Comparison of ENCODE assay signal across 19 cellular contexts in the genomic region with DNA sequence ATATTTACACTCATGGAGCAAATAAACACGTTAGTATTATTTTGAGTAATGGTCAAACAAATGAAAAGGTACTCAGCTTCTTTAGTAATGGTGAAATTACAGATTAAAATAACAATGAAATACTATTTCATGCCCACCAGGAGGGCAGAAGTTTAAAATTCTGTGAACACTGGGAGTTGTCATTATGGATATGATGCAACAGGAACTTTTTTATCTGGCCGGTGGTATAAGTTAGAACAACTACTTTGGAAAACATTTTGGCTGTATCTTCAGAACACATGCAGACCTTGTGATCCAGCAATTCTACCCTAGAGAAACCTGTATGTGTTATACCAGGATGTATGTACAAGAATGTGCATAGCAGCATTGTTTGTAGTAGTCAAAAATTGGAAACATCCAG. TPM values are rescaled to one million over a fixed set of nuclear protein-coding genes. Genes with fewer than 3 reads are reported as not detected.
DNase-seq lines count a peak whose midpoint lies in the region; ATAC-seq and TF ChIP-seq lines count a peak whose summit lies in the region.
"Had no signal": no experiment of that assay in that cellular context is flagged by ENCODE, and none has a peak within 500 bp of the region (broad histone marks: within the 10 kb centered on the region; RNA-seq: fewer than 3 reads in every experiment).

No MANE protein-coding gene starts in this region.

- H3K4me3 Mint-ChIP-seq in activated T-cell treated with anti-CD3 and anti-CD28 coated beads, Interleukin-2, amount 50 U/mL, for 72 hours: no peak overlapping the region
- H3K4me3 Mint-ChIP-seq in activated T-cell treated with anti-CD3 and anti-CD28 coated beads, Interleukin-2, amount 50 U/mL, for 24 hours: no peak overlapping the region
- H3K4me3 Mint-ChIP-seq in CD14-positive monocyte: no peak overlapping the region

- H3K4me3 ChIP-seq in adipocyte (ENCODE audit: low read length) (no peak overlapping the region), fibroblast of pulmonary artery (replicated peaks; ENCODE audit: low read depth, low read length) (no peak overlapping the region)
- H3K4me3 ChIP-seq: SJSA1 had no signal

- ATAC-seq in activated T-cell treated with anti-CD3 and anti-CD28 coated beads, Interleukin-2, amount 50 U/mL, for 72 hours (replicated peaks in 1 of 2): no peak
- ATAC-seq in left cardiac atrium (no peak), HG02610 (IDR thresholded peaks at IDR 0.05; ENCODE audit: unreplicated experiment) (no peak)
- ATAC-seq: HCT116, Right ventricle myocardium inferior had no signal

- DNase-seq in activated T-cell treated with anti-CD3 and anti-CD28 coated beads, Interleukin-2, amount 50 U/mL, for 72 hours: no peak
- DNase-seq in activated T-cell treated with anti-CD3 and anti-CD28 coated beads, Interleukin-2, amount 50 U/mL, for 24 hours: no peak
- DNase-seq in adipocyte (ENCODE audit: low read depth): peak; percentile 48
- peak; percentile 58 for DNase-seq in fibroblast of pulmonary artery (ENCODE audit: low read depth)
- DNase-seq in left cardiac atrium: no peak
- no peak for DNase-seq in CD14-positive monocyte (ENCODE audit: low spot score)
- no peak for DNase-seq in medulla oblongata (ENCODE audit: extremely low spot score)
- DNase-seq: 8988T, EL, GF-D8, Kasumi-1, NCI-H1694, NCI-H2081, NCI-H2171 treated with DMSO at 0.1 percent for 48 hours, NCI-H524 treated with DMSO at 0.1 percent for 48 hours had no signal

- peaks cover 11 to 18% of the 10 kb centered on the region in 2 donors for H3K36me3 Mint-ChIP-seq in activated T-cell treated with anti-CD3 and anti-CD28 coated beads, Interleukin-2, amount 50 U/mL, for 72 hours (ENCODE audit: insufficient read depth in 2 of 2)
- peaks cover 58% of the 10 kb centered on the region for H3K36me3 Mint-ChIP-seq in activated T-cell treated with anti-CD3 and anti-CD28 coated beads, Interleukin-2, amount 50 U/mL, for 24 hours (ENCODE audit: low read depth)
- H3K36me3 Mint-ChIP-seq in CD14-positive monocyte: peaks cover 55 to 83% of the 10 kb centered on the region in 2 donors

- H3K4me1 Mint-ChIP-seq in activated T-cell treated with anti-CD3 and anti-CD28 coated beads, Interleukin-2, amount 50 U/mL, for 72 hours (ENCODE audit: low read depth): peaks cover 5% of the 10 kb centered on the region
- peaks cover 8% of the 10 kb centered on the region for H3K4me1 Mint-ChIP-seq in activated T-cell treated with anti-CD3 and anti-CD28 coated beads, Interleukin-2, amount 50 U/mL, for 24 hours (ENCODE audit: low read depth)
- H3K4me1 Mint-ChIP-seq in CD14-positive monocyte: no peaks in the 10 kb centered on the region

- no peaks in the 10 kb centered on the region for H3K9me3 Mint-ChIP-seq in activated T-cell treated with anti-CD3 and anti-CD28 coated beads, Interleukin-2, amount 50 U/mL, for 72 hours
- H3K9me3 Mint-ChIP-seq in activated T-cell treated with anti-CD3 and anti-CD28 coated beads, Interleukin-2, amount 50 U/mL, for 24 hours: no peaks in the 10 kb centered on the region
- H3K9me3 Mint-ChIP-seq in CD14-positive monocyte: peaks cover 0 to 4% (median 0%) of the 10 kb centered on the region in 7 donors

- no peaks in the 10 kb centered on the region for H3K9me3 ChIP-seq in adipocyte (ENCODE audit: control insufficient read depth, low read length)
- H3K9me3 ChIP-seq: SJSA1 had no signal

- no peaks in the 10 kb centered on the region for H3K27me3 ChIP-seq in adipocyte (replicated peaks; ENCODE audit: control insufficient read depth, insufficient read depth, low read length)
- H3K27me3 ChIP-seq: SJSA1 had no signal

- no peaks in the 10 kb centered on the region for H3K27me3 Mint-ChIP-seq in activated T-cell treated with anti-CD3 and anti-CD28 coated beads, Interleukin-2, amount 50 U/mL, for 72 hours (ENCODE audit: low read depth)
- no peaks in the 10 kb centered on the region for H3K27me3 Mint-ChIP-seq in activated T-cell treated with anti-CD3 and anti-CD28 coated beads, Interleukin-2, amount 50 U/mL, for 24 hours
- H3K27me3 Mint-ChIP-seq in CD14-positive monocyte (ENCODE audit: low read depth in 3 of 3): no peaks in the 10 kb centered on the region

- no peak for TF ChIP-seq CTCF in fibroblast of pulmonary artery (IDR thresholded peaks at IDR 0.05; ENCODE audit: low read length, missing control alignments)
- no peak for TF ChIP-seq CTCF in CD14-positive monocyte (IDR thresholded peaks at IDR 0.05)

- intact Hi-C loops in left cardiac atrium (cut with DNase I) (no loop called here), CD14-positive monocyte (cut with micrococcal nuclease) (no loop called here)

- peak overlapping the region; percentile 57 for H3K27ac Mint-ChIP-seq in activated T-cell treated with anti-CD3 and anti-CD28 coated beads, Interleukin-2, amount 50 U/mL, for 72 hours
- no peak overlapping the region for H3K27ac Mint-ChIP-seq in activated T-cell treated with anti-CD3 and anti-CD28 coated beads, Interleukin-2, amount 50 U/mL, for 24 hours
- H3K27ac Mint-ChIP-seq in CD14-positive monocyte: no peak overlapping the region

- no peak overlapping the region for H3K9ac ChIP-seq in adipocyte (ENCODE audit: low read length)

- H3K36me3 ChIP-seq in adipocyte (ENCODE audit: control insufficient read depth, insufficient read depth, low read length, severe bottlenecking): peaks cover 71% of the 10 kb centered on the region

- peaks cover 5% of the 10 kb centered on the region for H3K4me1 ChIP-seq in adipocyte (ENCODE audit: control insufficient read depth, insufficient read depth, low read length)
- H3K4me1 ChIP-seq: SJSA1 had no signal

RNA-seq across cellular contexts. Expression of gene PPP1R8, which starts 23.2 kb away (rescaled TPM):
- total RNA-seq in activated T-cell treated with anti-CD3 and anti-CD28 coated beads, Interleukin-2, amount 50 U/mL, for 72 hours: 10 to 100 TPM; 58.4 to 59.0 TPM
- 10 to 100 TPM; 25.0 TPM for total RNA-seq in left cardiac atrium
- polyA plus RNA-seq in CD14-positive monocyte: 10 to 100 TPM; 21.4 to 23.9 TPM

RNA-seq across cellular contexts. Expression of gene STX12, which starts 34.4 kb away (rescaled TPM):
- 10 to 100 TPM; 24.7 to 25.0 TPM for total RNA-seq in activated T-cell treated with anti-CD3 and anti-CD28 coated beads, Interleukin-2, amount 50 U/mL, for 72 hours
- total RNA-seq in left cardiac atrium: 10 to 100 TPM; 30.5 to 46.6 TPM
- polyA plus RNA-seq in CD14-positive monocyte: 10 to 100 TPM; 29.4 to 36.2 TPM

Comparison
In these comparisons a context has a peak if more than half of its experiments do, and no peak if none do; other contexts are left out.
1. DNase-seq: peak in adipocyte (single experiment) and fibroblast of pulmonary artery (single experiment); none in activated T-cell treated with anti-CD3 and anti-CD28 coated beads, Interleukin-2, amount 50 U/mL, for 72 hours (0 of 2), activated T-cell treated with anti-CD3 and anti-CD28 coated beads, Interleukin-2, amount 50 U/mL, for 24 hours (single experiment), left cardiac atrium (single experiment), CD14-positive monocyte (single experiment) and medulla oblongata (single experiment).